In genomic region chr12:4506430-4506829, GRCh38 we compare ENCODE assay signal across 1 cellular context.
TF ChIP-seq lines count a peak whose summit lies in the region.

No MANE protein-coding gene starts in this region.

TF ChIP-seq in WTC11, 78 proteins besides CTCF, POLR2A, EP300 and RAD21 (continued from another document):
- TF ChIP-seq, protein P1, sequence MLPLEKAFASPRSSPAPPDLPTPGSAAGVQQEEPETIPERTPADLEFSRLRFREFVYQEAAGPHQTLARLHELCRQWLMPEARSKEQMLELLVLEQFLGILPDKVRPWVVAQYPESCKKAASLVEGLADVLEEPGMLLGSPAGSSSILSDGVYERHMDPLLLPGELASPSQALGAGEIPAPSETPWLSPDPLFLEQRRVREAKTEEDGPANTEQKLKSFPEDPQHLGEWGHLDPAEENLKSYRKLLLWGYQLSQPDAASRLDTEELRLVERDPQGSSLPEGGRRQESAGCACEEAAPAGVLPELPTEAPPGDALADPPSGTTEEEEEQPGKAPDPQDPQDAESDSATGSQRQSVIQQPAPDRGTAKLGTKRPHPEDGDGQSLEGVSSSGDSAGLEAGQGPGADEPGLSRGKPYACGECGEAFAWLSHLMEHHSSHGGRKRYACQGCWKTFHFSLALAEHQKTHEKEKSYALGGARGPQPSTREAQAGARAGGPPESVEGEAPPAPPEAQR (CRISPR knock-in tag; IDR thresholded peaks at IDR 0.05), result no peak
- no peak for TF ChIP-seq KAT7 (CRISPR knock-in tag; IDR thresholded peaks at IDR 0.05; ENCODE audit: borderline replicate concordance)
- no peak for TF ChIP-seq FOXJ3 (CRISPR knock-in tag; IDR thresholded peaks at IDR 0.05; ENCODE audit: borderline replicate concordance)
- no peak for TF ChIP-seq MXD4 (CRISPR knock-in tag; IDR thresholded peaks at IDR 0.05; ENCODE audit: borderline replicate concordance)
- no peak for TF ChIP-seq ZNF121 (CRISPR knock-in tag; IDR thresholded peaks at IDR 0.05)
